18 cellular contexts compared by ENCODE assay signal in genomic region chr2:160114020-160114419, GRCh38. TPM values are rescaled to one million over a fixed set of nuclear protein-coding genes. Genes with fewer than 3 reads are reported as not detected.
DNase-seq lines count a peak whose midpoint lies in the region; ATAC-seq and TF ChIP-seq lines count a peak whose summit lies in the region.
"Had no signal": no experiment of that assay in that cellular context is flagged by ENCODE, and none has a peak within 500 bp of the region (broad histone marks: within the 10 kb centered on the region; RNA-seq: fewer than 3 reads in every experiment).

No MANE protein-coding gene starts in this region.

- TF ChIP-seq CTCF in AG10803 (conservative IDR thresholded peaks at IDR 0.05; ENCODE audit: low read length) (no peak), fibroblast of mammary gland (conservative IDR thresholded peaks at IDR 0.05; ENCODE audit: control insufficient read depth, insufficient read depth, low read depth, low read length) (no peak), ovary (IDR thresholded peaks at IDR 0.05) (no peak)

- H3K4me3 ChIP-seq in AG10803 (ENCODE audit: low read length) (no peak overlapping the region), fibroblast of mammary gland (ENCODE audit: control insufficient read depth, low read depth, low read length) (no peak overlapping the region), ovary (no peak overlapping the region)

- H3K36me3 ChIP-seq in ovary, result no peaks in the 10 kb centered on the region
- H3K36me3 ChIP-seq: BE2C had no signal

- no peaks in the 10 kb centered on the region for H3K9me3 ChIP-seq in ovary
- H3K9me3 ChIP-seq: BE2C had no signal

- no peaks in the 10 kb centered on the region for H3K27me3 ChIP-seq in ovary
- H3K27me3 ChIP-seq: BE2C had no signal

- no peak for ATAC-seq in stimulated activated naive CD8-positive, alpha-beta T cell treated with anti-CD3 and anti-CD28 coated beads, Interleukin-15, Interleukin-2, amounts not matched to agents 100 U/mL and 50 U/mL, for 24 hours
- ATAC-seq in GM21390 (IDR thresholded peaks at IDR 0.05; ENCODE audit: unreplicated experiment), result no peak
- ATAC-seq: HepG2 had no signal

- peak; percentile 51 for DNase-seq in AG10803 (ENCODE audit: low read depth)
- peak; percentile 35 for DNase-seq in NCI-H526 treated with DMSO at 0.1 percent for 48 hours (lab: John Stamatoyannopoulos, UW)
- DNase-seq in fibroblast of mammary gland (ENCODE audit: low read depth), result peak; percentile 28
- peak; percentile 9 for DNase-seq in renal cortical epithelial cell (ENCODE audit: low read depth)
- no peak for DNase-seq in stimulated activated naive CD8-positive, alpha-beta T cell treated with anti-CD3 and anti-CD28 coated beads, Interleukin-15, Interleukin-2, amounts not matched to agents 100 U/mL and 50 U/mL, for 24 hours
- no peak for DNase-seq in ovary
- DNase-seq: 8988T; BE2C; CD4-positive, alpha-beta memory T cell; COR-L47; DMS153; DMS79 treated with DMSO at 0.1 percent for 48 hours; EL; HCEC 1CT; HFFc6 had no signal

- TF ChIP-seq POLR2A in ovary (IDR thresholded peaks at IDR 0.05), result no peak

- intact Hi-C loops in ovary (cut with DNase I), result loop anchor here in 2 of 4 donors (10.0 kb wide), 2 partner anchors 151 to 881 kb away; no protein-coding TSS in a partner anchor

- H3K4me1 ChIP-seq in ovary (ENCODE audit: insufficient read depth), result no peaks in the 10 kb centered on the region
- H3K4me1 ChIP-seq: BE2C had no signal

- TF ChIP-seq EP300 in ovary (IDR thresholded peaks at IDR 0.05), result no peak

- no peak overlapping the region for H3K27ac ChIP-seq in ovary
- H3K27ac ChIP-seq: C4-2B had no signal

- 70 to 86% (median 83%) methylated on average over 3 of the region's 3 CpGs for WGBS in ovary, 3 donors

RNA-seq across cellular contexts. Expression of gene PLA2R1, which starts 51.6 kb away (rescaled TPM):
- total RNA-seq in renal cortical epithelial cell (10.2 and 17.8 TPM in 2 replicates), ovary (10 to 100 TPM; 15.8 to 33.8 (median 20.5) TPM)
- 10 to 100 TPM in 1 of 2 donors, 1 to 10 TPM in 1; 9.9 to 16.6 TPM for polyA plus RNA-seq in ovary
- total RNA-seq: CD4-positive, alpha-beta memory T cell; HepG2 had no signal
- polyA plus RNA-seq: CD4-positive, alpha-beta memory T cell; HepG2 had no signal

Comparison
In these comparisons a context has a peak if more than half of its experiments do, and no peak if none do; other contexts are left out.
1. DNase-seq: peak in AG10803 (single experiment), NCI-H526 treated with DMSO at 0.1 percent for 48 hours (single experiment), fibroblast of mammary gland (single experiment) and renal cortical epithelial cell (single experiment); none in stimulated activated naive CD8-positive, alpha-beta T cell treated with anti-CD3 and anti-CD28 coated beads, Interleukin-15, Interleukin-2, amounts not matched to agents 100 U/mL and 50 U/mL, for 24 hours (single experiment) and ovary (0 of 5).